In the genomic region with DNA sequence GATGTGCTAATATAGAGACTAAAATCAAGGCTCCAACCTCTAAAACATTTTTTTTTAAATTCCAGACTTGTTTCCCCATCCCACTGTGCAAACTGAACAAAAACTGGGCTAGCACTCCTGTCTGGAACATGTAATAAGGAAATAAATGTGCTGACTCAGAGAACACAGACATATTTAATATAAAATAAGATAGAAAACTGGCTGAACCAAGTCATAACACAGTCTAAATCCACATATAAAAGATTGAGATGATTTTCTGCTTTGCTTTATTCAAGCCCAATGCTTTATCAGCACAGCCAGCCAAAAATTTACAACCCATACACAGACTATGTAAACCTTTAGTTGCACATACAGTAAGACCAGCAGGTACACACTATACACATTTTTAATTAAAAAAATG, we compare ENCODE assay signal across 9 cellular contexts. TPM values are rescaled to one million over a fixed set of nuclear protein-coding genes. Genes with fewer than 3 reads are reported as not detected.
DNase-seq lines count a peak whose midpoint lies in the region; ATAC-seq and TF ChIP-seq lines count a peak whose summit lies in the region.
"Had no signal": no experiment of that assay in that cellular context is flagged by ENCODE, and none has a peak within 500 bp of the region (broad histone marks: within the 10 kb centered on the region; RNA-seq: fewer than 3 reads in every experiment).

No MANE protein-coding gene starts in this region.

- POLR2A ChIA-PET in CD8-positive, alpha-beta memory T cell (lab: Charles Lee) = interaction anchor here (0.6 kb wide), 1 partner anchor 11 kb away, joined by 3 read pairs; no protein-coding TSS in a partner anchor

- H3K4me1 ChIP-seq in CD8-positive, alpha-beta memory T cell (ENCODE audit: insufficient read depth, low read length) = peaks cover 33% of the 10 kb centered on the region
- H3K4me1 ChIP-seq in RWPE2 (ENCODE audit: insufficient read depth, poor library complexity, severe bottlenecking) (peaks cover 14% of the 10 kb centered on the region), esophagus (ENCODE audit: control insufficient read depth in 2 of 2, insufficient read depth in 2 of 2, low read length in 1 of 2) (peaks cover 0 to 2% of the 10 kb centered on the region in 2 donors), parathyroid adenoma (peaks cover 10% of the 10 kb centered on the region)

- no peak overlapping the region for H3K9ac ChIP-seq in parathyroid adenoma

- H3K36me3 ChIP-seq in CD8-positive, alpha-beta memory T cell (ENCODE audit: insufficient read depth, low read length) = no peaks in the 10 kb centered on the region
- H3K36me3 ChIP-seq in RWPE2 (ENCODE audit: low read depth) = peaks cover 8% of the 10 kb centered on the region
- H3K36me3 ChIP-seq in esophagus (ENCODE audit: control insufficient read depth in 2 of 2, insufficient read depth in 2 of 2, low read length in 1 of 2) = no peaks in the 10 kb centered on the region
- no peaks in the 10 kb centered on the region for H3K36me3 ChIP-seq in parathyroid adenoma (ENCODE audit: control insufficient read depth, insufficient read depth, low read length)

- H3K4me1 Mint-ChIP-seq in CD8-positive, alpha-beta memory T cell = peaks cover 41 to 73% (median 53%) of the 10 kb centered on the region in 3 donors

- CTCF ChIA-PET in CD8-positive, alpha-beta memory T cell (lab: Charles Lee) = interaction anchor here (1.7 kb wide), 1 partner anchor 16 kb away, joined by 5 read pairs; no protein-coding TSS in a partner anchor

- TF ChIP-seq CTCF in RWPE2 (IDR thresholded peaks at IDR 0.05; ENCODE audit: poor library complexity, severe bottlenecking) (no peak), parathyroid adenoma (IDR thresholded peaks at IDR 0.05) (no peak)

- peak overlapping the region; percentile 88 to 99 (median 94) for H3K4me3 Mint-ChIP-seq in CD8-positive, alpha-beta memory T cell

- DNase-seq in CD8-positive, alpha-beta memory T cell = no peak
- DNase-seq in RWPE2 (ENCODE audit: low spot score) (no peak), hippocampal formation (lab: John Stamatoyannopoulos, UW) (no peak), NCI-H510A (lab: John Stamatoyannopoulos, UW) (no peak), inferior parietal cortex (ENCODE audit: extremely low spot score) (no peak)
- DNase-seq in activated CD4-positive, CD25-positive, alpha-beta regulatory T cell treated with anti-CD3 and anti-CD28 coated beads, Interleukin-2, amount 50 U/mL, for 72 hours = no peak
- DNase-seq: NCI-H146 had no signal

- no peak for ATAC-seq in RWPE2 (ENCODE audit: low read depth)

- H3K79me2 ChIP-seq in parathyroid adenoma = peaks cover 26% of the 10 kb centered on the region

- H3K27me3 Mint-ChIP-seq in CD8-positive, alpha-beta memory T cell = no peaks in the 10 kb centered on the region

- H3K27ac Mint-ChIP-seq in CD8-positive, alpha-beta memory T cell = peak overlapping the region; percentile 74 to 100 (median 100)

- peaks cover 0 to 28% (median 3%) of the 10 kb centered on the region in 3 donors for H3K36me3 Mint-ChIP-seq in CD8-positive, alpha-beta memory T cell

- H3K27ac ChIP-seq in CD8-positive, alpha-beta memory T cell (ENCODE audit: low read depth, low read length) = no peak overlapping the region
- H3K27ac ChIP-seq in RWPE2 (ENCODE audit: poor library complexity, severe bottlenecking) (peak overlapping the region; percentile 75), esophagus (ENCODE audit: low read depth in 2 of 2, low read length in 1 of 2) (peak overlapping the region; percentile 80 to 99), parathyroid adenoma (no peak overlapping the region)

- H3K9me3 ChIP-seq in CD8-positive, alpha-beta memory T cell (ENCODE audit: low read length) = no peaks in the 10 kb centered on the region
- no peaks in the 10 kb centered on the region for H3K9me3 ChIP-seq in RWPE2 (ENCODE audit: severe bottlenecking)
- H3K9me3 ChIP-seq in esophagus (ENCODE audit: control insufficient read depth in 2 of 2, insufficient read depth in 1 of 2, low read depth in 1 of 2, low read length in 1 of 2) = no peaks in the 10 kb centered on the region
- no peaks in the 10 kb centered on the region for H3K9me3 ChIP-seq in parathyroid adenoma (ENCODE audit: control insufficient read depth, low read length)

- H3K4me3 ChIP-seq in CD8-positive, alpha-beta memory T cell (ENCODE audit: low read length) = peak overlapping the region; percentile 94
- H3K4me3 ChIP-seq in RWPE2 (ENCODE audit: severe bottlenecking) = peak overlapping the region; percentile 66
- H3K4me3 ChIP-seq in esophagus (ENCODE audit: low read depth in 1 of 2, low read length in 2 of 2) = peak overlapping the region in 1 of 2 donors; percentile 94
- peak overlapping the region; percentile 100 for H3K4me3 ChIP-seq in parathyroid adenoma (ENCODE audit: low read depth, low read length)

- no peak overlapping the region for H2AFZ ChIP-seq in parathyroid adenoma

- H3K4me2 ChIP-seq in parathyroid adenoma (ENCODE audit: low read length) = peak overlapping the region; percentile 89

- H3K27me3 ChIP-seq in CD8-positive, alpha-beta memory T cell (ENCODE audit: insufficient read depth, low read length, poor library complexity, severe bottlenecking) = no peaks in the 10 kb centered on the region
- H3K27me3 ChIP-seq in RWPE2 (ENCODE audit: insufficient read depth, poor library complexity, severe bottlenecking) (no peaks in the 10 kb centered on the region), esophagus (ENCODE audit: control insufficient read depth in 1 of 2, insufficient read depth in 2 of 2, low read length in 2 of 2) (no peaks in the 10 kb centered on the region), parathyroid adenoma (ENCODE audit: control insufficient read depth, insufficient read depth, low read length) (no peaks in the 10 kb centered on the region)

- no peaks in the 10 kb centered on the region for H3K9me3 Mint-ChIP-seq in CD8-positive, alpha-beta memory T cell

RNA-seq across cellular contexts. Expression of a gene that starts 1.5 kb away (rescaled TPM):
- 100 to 1,000 TPM; 148 to 155 TPM for total RNA-seq in CD8-positive, alpha-beta memory T cell
- 166 TPM for polyA plus RNA-seq in CD8-positive, alpha-beta memory T cell
- 10 to 100 TPM; 30.8 to 64.2 TPM for polyA plus RNA-seq in esophagus

RNA-seq across cellular contexts. Expression of a gene that starts 36.3 kb away (rescaled TPM):
- total RNA-seq in CD8-positive, alpha-beta memory T cell = under 1 TPM; 0.18 to 0.22 TPM
- polyA plus RNA-seq in CD8-positive, alpha-beta memory T cell = not detected
- 10 to 100 TPM; 40.0 to 60.4 TPM for polyA plus RNA-seq in esophagus

Comparison
In these comparisons a context has a peak if more than half of its experiments do, and no peak if none do; other contexts are left out.
1. H3K27ac ChIP-seq: peak in RWPE2 (single experiment) and esophagus (2 of 2); none in CD8-positive, alpha-beta memory T cell (single experiment) and parathyroid adenoma (single experiment).
2. RNA of a gene that starts 36.3 kb away (polyA plus RNA-seq): 40.0 to 60.4 TPM in esophagus; not detected in CD8-positive, alpha-beta memory T cell (single experiment); every median in the first group is over 10 times any median in the second.